In the genomic region with DNA sequence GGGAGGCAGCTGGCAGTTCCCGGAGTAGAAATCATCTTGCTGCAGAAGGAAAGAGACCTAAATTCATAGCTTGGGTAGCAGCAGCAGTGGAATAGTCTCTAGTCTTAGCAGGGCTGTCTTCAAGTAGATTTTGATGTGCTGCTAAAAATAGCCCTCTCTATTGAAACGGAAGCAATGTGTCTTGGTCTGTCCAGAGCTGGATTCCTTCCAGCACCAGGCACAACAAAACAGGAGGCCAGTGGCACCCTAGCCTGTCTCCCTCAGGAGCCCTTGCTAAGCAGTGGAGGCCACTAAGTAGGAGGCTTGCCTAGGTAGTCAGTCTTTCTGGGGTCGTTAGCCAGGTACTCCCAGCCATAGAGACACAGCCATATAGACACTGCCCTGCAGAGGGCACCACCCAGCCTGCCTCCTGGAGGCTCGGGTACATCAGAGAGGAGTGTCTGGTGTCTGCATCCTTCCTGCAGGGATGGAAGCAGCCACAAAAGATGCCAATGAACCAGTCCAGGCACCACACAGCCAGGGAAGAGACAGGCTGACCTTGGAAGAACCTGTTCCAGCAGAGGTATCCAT, we compare ENCODE assay signal across 1 cellular context.
TF ChIP-seq lines count a peak whose summit lies in the region.

No MANE protein-coding gene starts in this region.

TF ChIP-seq in H1, 55 proteins besides CTCF, POLR2A, EP300 and RAD21 (continued from another document):
- TF ChIP-seq, protein P1, sequence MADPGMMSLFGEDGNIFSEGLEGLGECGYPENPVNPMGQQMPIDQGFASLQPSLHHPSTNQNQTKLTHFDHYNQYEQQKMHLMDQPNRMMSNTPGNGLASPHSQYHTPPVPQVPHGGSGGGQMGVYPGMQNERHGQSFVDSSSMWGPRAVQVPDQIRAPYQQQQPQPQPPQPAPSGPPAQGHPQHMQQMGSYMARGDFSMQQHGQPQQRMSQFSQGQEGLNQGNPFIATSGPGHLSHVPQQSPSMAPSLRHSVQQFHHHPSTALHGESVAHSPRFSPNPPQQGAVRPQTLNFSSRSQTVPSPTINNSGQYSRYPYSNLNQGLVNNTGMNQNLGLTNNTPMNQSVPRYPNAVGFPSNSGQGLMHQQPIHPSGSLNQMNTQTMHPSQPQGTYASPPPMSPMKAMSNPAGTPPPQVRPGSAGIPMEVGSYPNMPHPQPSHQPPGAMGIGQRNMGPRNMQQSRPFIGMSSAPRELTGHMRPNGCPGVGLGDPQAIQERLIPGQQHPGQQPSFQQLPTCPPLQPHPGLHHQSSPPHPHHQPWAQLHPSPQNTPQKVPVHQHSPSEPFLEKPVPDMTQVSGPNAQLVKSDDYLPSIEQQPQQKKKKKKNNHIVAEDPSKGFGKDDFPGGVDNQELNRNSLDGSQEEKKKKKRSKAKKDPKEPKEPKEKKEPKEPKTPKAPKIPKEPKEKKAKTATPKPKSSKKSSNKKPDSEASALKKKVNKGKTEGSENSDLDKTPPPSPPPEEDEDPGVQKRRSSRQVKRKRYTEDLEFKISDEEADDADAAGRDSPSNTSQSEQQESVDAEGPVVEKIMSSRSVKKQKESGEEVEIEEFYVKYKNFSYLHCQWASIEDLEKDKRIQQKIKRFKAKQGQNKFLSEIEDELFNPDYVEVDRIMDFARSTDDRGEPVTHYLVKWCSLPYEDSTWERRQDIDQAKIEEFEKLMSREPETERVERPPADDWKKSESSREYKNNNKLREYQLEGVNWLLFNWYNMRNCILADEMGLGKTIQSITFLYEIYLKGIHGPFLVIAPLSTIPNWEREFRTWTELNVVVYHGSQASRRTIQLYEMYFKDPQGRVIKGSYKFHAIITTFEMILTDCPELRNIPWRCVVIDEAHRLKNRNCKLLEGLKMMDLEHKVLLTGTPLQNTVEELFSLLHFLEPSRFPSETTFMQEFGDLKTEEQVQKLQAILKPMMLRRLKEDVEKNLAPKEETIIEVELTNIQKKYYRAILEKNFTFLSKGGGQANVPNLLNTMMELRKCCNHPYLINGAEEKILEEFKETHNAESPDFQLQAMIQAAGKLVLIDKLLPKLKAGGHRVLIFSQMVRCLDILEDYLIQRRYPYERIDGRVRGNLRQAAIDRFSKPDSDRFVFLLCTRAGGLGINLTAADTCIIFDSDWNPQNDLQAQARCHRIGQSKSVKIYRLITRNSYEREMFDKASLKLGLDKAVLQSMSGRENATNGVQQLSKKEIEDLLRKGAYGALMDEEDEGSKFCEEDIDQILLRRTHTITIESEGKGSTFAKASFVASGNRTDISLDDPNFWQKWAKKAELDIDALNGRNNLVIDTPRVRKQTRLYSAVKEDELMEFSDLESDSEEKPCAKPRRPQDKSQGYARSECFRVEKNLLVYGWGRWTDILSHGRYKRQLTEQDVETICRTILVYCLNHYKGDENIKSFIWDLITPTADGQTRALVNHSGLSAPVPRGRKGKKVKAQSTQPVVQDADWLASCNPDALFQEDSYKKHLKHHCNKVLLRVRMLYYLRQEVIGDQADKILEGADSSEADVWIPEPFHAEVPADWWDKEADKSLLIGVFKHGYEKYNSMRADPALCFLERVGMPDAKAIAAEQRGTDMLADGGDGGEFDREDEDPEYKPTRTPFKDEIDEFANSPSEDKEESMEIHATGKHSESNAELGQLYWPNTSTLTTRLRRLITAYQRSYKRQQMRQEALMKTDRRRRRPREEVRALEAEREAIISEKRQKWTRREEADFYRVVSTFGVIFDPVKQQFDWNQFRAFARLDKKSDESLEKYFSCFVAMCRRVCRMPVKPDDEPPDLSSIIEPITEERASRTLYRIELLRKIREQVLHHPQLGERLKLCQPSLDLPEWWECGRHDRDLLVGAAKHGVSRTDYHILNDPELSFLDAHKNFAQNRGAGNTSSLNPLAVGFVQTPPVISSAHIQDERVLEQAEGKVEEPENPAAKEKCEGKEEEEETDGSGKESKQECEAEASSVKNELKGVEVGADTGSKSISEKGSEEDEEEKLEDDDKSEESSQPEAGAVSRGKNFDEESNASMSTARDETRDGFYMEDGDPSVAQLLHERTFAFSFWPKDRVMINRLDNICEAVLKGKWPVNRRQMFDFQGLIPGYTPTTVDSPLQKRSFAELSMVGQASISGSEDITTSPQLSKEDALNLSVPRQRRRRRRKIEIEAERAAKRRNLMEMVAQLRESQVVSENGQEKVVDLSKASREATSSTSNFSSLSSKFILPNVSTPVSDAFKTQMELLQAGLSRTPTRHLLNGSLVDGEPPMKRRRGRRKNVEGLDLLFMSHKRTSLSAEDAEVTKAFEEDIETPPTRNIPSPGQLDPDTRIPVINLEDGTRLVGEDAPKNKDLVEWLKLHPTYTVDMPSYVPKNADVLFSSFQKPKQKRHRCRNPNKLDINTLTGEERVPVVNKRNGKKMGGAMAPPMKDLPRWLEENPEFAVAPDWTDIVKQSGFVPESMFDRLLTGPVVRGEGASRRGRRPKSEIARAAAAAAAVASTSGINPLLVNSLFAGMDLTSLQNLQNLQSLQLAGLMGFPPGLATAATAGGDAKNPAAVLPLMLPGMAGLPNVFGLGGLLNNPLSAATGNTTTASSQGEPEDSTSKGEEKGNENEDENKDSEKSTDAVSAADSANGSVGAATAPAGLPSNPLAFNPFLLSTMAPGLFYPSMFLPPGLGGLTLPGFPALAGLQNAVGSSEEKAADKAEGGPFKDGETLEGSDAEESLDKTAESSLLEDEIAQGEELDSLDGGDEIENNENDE (IDR thresholded peaks at IDR 0.05; ENCODE audit: insufficient replicate concordance, low read length) = no peak
- TF ChIP-seq RBBP5 (IDR thresholded peaks at IDR 0.05; ENCODE audit: borderline replicate concordance, low read depth, low read length) (no peak), CBX5 (IDR thresholded peaks at IDR 0.05; ENCODE audit: low read depth, low read length) (no peak), JUN (IDR thresholded peaks at IDR 0.05; ENCODE audit: low read depth, low read length) (no peak), KDM4A (IDR thresholded peaks at IDR 0.05; ENCODE audit: low read depth, low read length, severe bottlenecking) (no peak), SP1 (IDR thresholded peaks at IDR 0.05; ENCODE audit: low read depth, low read length) (no peak), SP2 (IDR thresholded peaks at IDR 0.05; ENCODE audit: low read length) (no peak), TAF7 (optimal IDR thresholded peaks at IDR 0.05; ENCODE audit: borderline replicate concordance, low read depth, low read length) (no peak), SIRT6 (IDR thresholded peaks at IDR 0.05; ENCODE audit: low read length) (no peak)
- TF ChIP-seq, protein P2, sequence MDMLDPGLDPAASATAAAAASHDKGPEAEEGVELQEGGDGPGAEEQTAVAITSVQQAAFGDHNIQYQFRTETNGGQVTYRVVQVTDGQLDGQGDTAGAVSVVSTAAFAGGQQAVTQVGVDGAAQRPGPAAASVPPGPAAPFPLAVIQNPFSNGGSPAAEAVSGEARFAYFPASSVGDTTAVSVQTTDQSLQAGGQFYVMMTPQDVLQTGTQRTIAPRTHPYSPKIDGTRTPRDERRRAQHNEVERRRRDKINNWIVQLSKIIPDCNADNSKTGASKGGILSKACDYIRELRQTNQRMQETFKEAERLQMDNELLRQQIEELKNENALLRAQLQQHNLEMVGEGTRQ (IDR thresholded peaks at IDR 0.05; ENCODE audit: low read length) = no peak
